Comparison of ENCODE assay signal across 18 cellular contexts in the genomic region with DNA sequence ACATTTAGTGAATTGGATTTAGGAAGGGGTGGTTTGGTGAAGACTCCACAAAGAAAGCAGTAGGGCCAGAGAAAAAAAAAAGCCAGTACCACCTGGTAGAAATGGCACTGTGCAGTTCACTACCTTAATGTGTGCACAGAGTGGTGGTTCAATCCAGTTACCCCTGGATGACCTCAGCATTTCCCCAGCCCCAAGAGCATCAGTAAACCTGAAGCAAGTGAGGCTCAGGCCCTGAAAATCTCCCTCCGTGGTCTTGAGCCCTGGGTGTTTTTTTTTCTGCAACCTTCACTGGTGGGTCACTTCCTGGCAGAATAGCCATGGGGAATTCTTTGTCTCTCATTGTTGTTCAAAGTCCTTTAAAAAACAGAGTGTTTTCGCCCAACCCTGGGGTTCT.
"Had no signal": no experiment of that assay in that cellular context is flagged by ENCODE, and none has a peak within 500 bp of the region (broad histone marks: within the 10 kb centered on the region; RNA-seq: fewer than 3 reads in every experiment).

No MANE protein-coding gene starts in this region.

- H3K4me3 ChIP-seq: psoas muscle, uterus had no signal

- H3K9me3 Mint-ChIP-seq: activated CD4-positive, alpha-beta T cell treated with anti-CD3 and anti-CD28 coated beads, Interleukin-2, amount 10 ng/mL, durations not matched to agents 24 days and 14 days; activated T-helper 1 cell treated with anti-CD3 and anti-CD28 coated beads, Interleukin-12 subunit alpha, Interleukin-12 subunit beta, Interleukin-2, Interleukin-4 antibody, amounts not matched to agents 30 ng/mL and 10 ng/mL and 1 ng/mL, durations not matched to agents 14 hours and 24 hours and 36 hours; natural killer cell; T-helper 2 cell treated with Interferon-gamma antibody and Interleukin-4, amounts not matched to agents 5 μg/mL and 100 μg/mL, for 36 hours had no signal

- H3K27ac ChIP-seq: psoas muscle, uterus had no signal

- ATAC-seq: activated CD8-positive, alpha-beta T cell treated with anti-CD3 and anti-CD28 coated beads, Interleukin-2, amount 10 ng/mL, durations not matched to agents 7 days and 5 days; esophagus mucosa; left lobe of liver; natural killer cell; sciatic nerve had no signal

- H3K36me3 ChIP-seq: uterus had no signal

- H3K27ac Mint-ChIP-seq: activated CD4-positive, alpha-beta T cell treated with anti-CD3 and anti-CD28 coated beads, Interleukin-2, amount 10 ng/mL, durations not matched to agents 24 days and 14 days; activated CD8-positive, alpha-beta T cell treated with anti-CD3 and anti-CD28 coated beads, Interleukin-2, amount 10 ng/mL, durations not matched to agents 7 days and 5 days; activated T-helper 1 cell treated with anti-CD3 and anti-CD28 coated beads, Interleukin-12 subunit alpha, Interleukin-12 subunit beta, Interleukin-2, Interleukin-4 antibody, amounts not matched to agents 30 ng/mL and 10 ng/mL and 1 ng/mL, durations not matched to agents 14 hours and 24 hours and 36 hours; natural killer cell; T-helper 2 cell treated with Interferon-gamma antibody and Interleukin-4, amounts not matched to agents 5 μg/mL and 100 μg/mL, for 36 hours had no signal

- H3K4me1 ChIP-seq: psoas muscle had no signal

- DNase-seq: activated CD4-positive, alpha-beta T cell treated with anti-CD3 and anti-CD28 coated beads, Interleukin-2, amount 10 ng/mL, durations not matched to agents 24 days and 14 days; activated CD4-positive, CD25-positive, alpha-beta regulatory T cell; activated CD8-positive, alpha-beta T cell treated with anti-CD3 and anti-CD28 coated beads, Interleukin-2, amount 10 ng/mL, durations not matched to agents 7 days and 5 days; activated naive CD4-positive, alpha-beta T cell; aorta; mammary epithelial cell; natural killer cell; occipital lobe; psoas muscle; stimulated activated CD4-positive, alpha-beta T cell treated with anti-CD3 and anti-CD28 coated beads, Interleukin-1b, Interleukin-23, amount 100 ng/mL, for 48 hours had no signal

- FAIRE-seq: endometrium, islet of Langerhans had no signal

- H3K36me3 Mint-ChIP-seq: natural killer cell had no signal

- H3K4me3 Mint-ChIP-seq: activated CD4-positive, alpha-beta T cell treated with anti-CD3 and anti-CD28 coated beads, Interleukin-2, amount 10 ng/mL, durations not matched to agents 24 days and 14 days; activated CD8-positive, alpha-beta T cell treated with anti-CD3 and anti-CD28 coated beads, Interleukin-2, amount 10 ng/mL, durations not matched to agents 7 days and 5 days; activated T-helper 1 cell treated with anti-CD3 and anti-CD28 coated beads, Interleukin-12 subunit alpha, Interleukin-12 subunit beta, Interleukin-2, Interleukin-4 antibody, amounts not matched to agents 30 ng/mL and 10 ng/mL and 1 ng/mL, durations not matched to agents 14 hours and 24 hours and 36 hours; natural killer cell; T-helper 2 cell treated with Interferon-gamma antibody and Interleukin-4, amounts not matched to agents 5 μg/mL and 100 μg/mL, for 36 hours had no signal

- H3K4me1 Mint-ChIP-seq: natural killer cell had no signal

- H3K9me3 ChIP-seq: psoas muscle, uterus had no signal

- H3K27me3 ChIP-seq: uterus had no signal
